Comparison of ENCODE assay signal across 19 cellular contexts in the genomic region with DNA sequence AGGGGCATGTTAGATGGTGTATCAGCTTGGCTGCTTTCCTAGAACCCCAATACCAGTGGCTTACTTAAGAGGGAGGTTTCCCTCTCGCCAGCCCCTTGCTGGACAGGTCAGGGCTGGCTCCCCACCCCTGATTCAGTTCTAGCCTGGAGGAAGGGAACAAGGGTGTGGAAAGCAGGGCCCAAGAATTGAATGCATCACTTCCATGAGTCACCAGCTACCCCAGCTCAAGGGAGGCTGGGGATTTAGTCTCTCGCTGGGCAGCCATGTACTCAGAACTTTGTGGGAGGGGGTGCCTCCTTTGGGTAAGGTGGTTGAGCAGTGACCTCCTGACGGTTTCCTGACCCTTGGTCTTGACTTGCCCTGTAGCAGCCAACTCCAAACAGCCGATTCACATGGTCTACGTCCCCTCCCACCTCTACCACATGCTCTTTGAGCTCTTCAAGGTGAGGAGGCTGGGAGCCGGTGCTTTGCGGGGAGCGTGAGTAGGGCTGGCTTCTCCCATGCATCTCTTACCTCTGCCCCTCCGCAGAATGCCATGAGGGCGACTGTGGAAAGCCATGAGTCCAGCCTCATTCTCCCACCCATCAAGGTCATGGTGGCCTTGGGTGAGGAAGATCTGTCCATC. TPM values are rescaled to one million over a fixed set of nuclear protein-coding genes. Genes with fewer than 3 reads are reported as not detected.
A peak's percentile ranks its signal among the peaks of the same experiment; 100 is the strongest.
DNase-seq lines count a peak whose midpoint lies in the region; ATAC-seq, FAIRE-seq and TF ChIP-seq lines count a peak whose summit lies in the region.
"Had no signal": no experiment of that assay in that cellular context is flagged by ENCODE, and none has a peak within 500 bp of the region (broad histone marks: within the 10 kb centered on the region; RNA-seq: fewer than 3 reads in every experiment).

No MANE protein-coding gene starts in this region.

- H3K27me3 Mint-ChIP-seq in CD8-positive, alpha-beta memory T cell: no peaks in the 10 kb centered on the region
- H3K27me3 Mint-ChIP-seq: activated CD4-positive, alpha-beta memory T cell treated with anti-CD3 and anti-CD28 coated beads, Interleukin-2, amount 10 ng/mL, durations not matched to agents 7 days and 5 days had no signal

- ATAC-seq in GM21367 (IDR thresholded peaks at IDR 0.05; ENCODE audit: unreplicated experiment) (no peak), HG03139 (IDR thresholded peaks at IDR 0.05; ENCODE audit: unreplicated experiment) (no peak)
- ATAC-seq: GM12878, mucosa of descending colon had no signal

- H3K4me1 ChIP-seq in CD8-positive, alpha-beta memory T cell (ENCODE audit: insufficient read depth, low read length): no peaks in the 10 kb centered on the region
- H3K4me1 ChIP-seq: BLaER1 had no signal

- H3K27ac Mint-ChIP-seq in CD8-positive, alpha-beta memory T cell: no peak overlapping the region
- H3K27ac Mint-ChIP-seq: activated CD4-positive, alpha-beta memory T cell treated with anti-CD3 and anti-CD28 coated beads, Interleukin-2, amount 10 ng/mL, durations not matched to agents 7 days and 5 days had no signal

- H3K4me1 Mint-ChIP-seq in CD8-positive, alpha-beta memory T cell: no peaks in the 10 kb centered on the region
- H3K4me1 Mint-ChIP-seq: activated CD4-positive, alpha-beta memory T cell treated with anti-CD3 and anti-CD28 coated beads, Interleukin-2, amount 10 ng/mL, durations not matched to agents 7 days and 5 days had no signal

- CTCF ChIA-PET in CD8-positive, alpha-beta memory T cell (lab: Charles Lee): interaction anchor here (0.9 to 1.6 kb wide), 5 partner anchors 8 to 31 kb away, joined by 3 to 5 read pairs (median 3); no protein-coding TSS in a partner anchor

- peaks cover 1% of the 10 kb centered on the region for H3K36me3 ChIP-seq in bronchial epithelial cell (ENCODE audit: control insufficient read depth, insufficient read depth, low read length)
- H3K36me3 ChIP-seq in CD8-positive, alpha-beta memory T cell (ENCODE audit: insufficient read depth, low read length): no peaks in the 10 kb centered on the region

- DNase-seq in AG08396 (ENCODE audit: low spot score) (peak; percentile 80), HS-27A (ENCODE audit: low read depth) (peak; percentile 31), bronchial epithelial cell (ENCODE audit: low read depth) (peak; percentile 95), hepatic stellate cell (ENCODE audit: low spot score) (peak; percentile 76), Kasumi-1 (lab: John Stamatoyannopoulos, UW) (no peak)
- no peak for DNase-seq in CD8-positive, alpha-beta memory T cell
- DNase-seq: activated CD4-positive, alpha-beta memory T cell treated with anti-CD3 and anti-CD28 coated beads, Interleukin-2, amount 10 ng/mL, durations not matched to agents 7 days and 5 days; DMS79 treated with DMSO at 0.1 percent for 48 hours; effector CD4-positive, alpha-beta T cell; mucosa of descending colon; MV-4-11; NCI-H2107 had no signal

- H3K36me3 Mint-ChIP-seq in CD8-positive, alpha-beta memory T cell: peaks cover 0 to 61% (median 3%) of the 10 kb centered on the region in 3 donors

- no peaks in the 10 kb centered on the region for H3K9me3 ChIP-seq in CD8-positive, alpha-beta memory T cell (ENCODE audit: low read length)
- H3K9me3 ChIP-seq: BLaER1, mucosa of descending colon had no signal

- H3K9me3 Mint-ChIP-seq in CD8-positive, alpha-beta memory T cell: no peaks in the 10 kb centered on the region
- H3K9me3 Mint-ChIP-seq: activated CD4-positive, alpha-beta memory T cell treated with anti-CD3 and anti-CD28 coated beads, Interleukin-2, amount 10 ng/mL, durations not matched to agents 7 days and 5 days had no signal

- no peak overlapping the region for H3K27ac ChIP-seq in CD8-positive, alpha-beta memory T cell (ENCODE audit: low read depth, low read length)
- H3K27ac ChIP-seq: BLaER1 had no signal

- no peak overlapping the region for H3K4me3 Mint-ChIP-seq in CD8-positive, alpha-beta memory T cell
- H3K4me3 Mint-ChIP-seq: activated CD4-positive, alpha-beta memory T cell treated with anti-CD3 and anti-CD28 coated beads, Interleukin-2, amount 10 ng/mL, durations not matched to agents 7 days and 5 days had no signal

- TF ChIP-seq CTCF in bronchial epithelial cell (IDR thresholded peaks at IDR 0.05; ENCODE audit: insufficient read depth, low read length, severe bottlenecking): no peak

- peak; percentile 94 for FAIRE-seq in bronchial epithelial cell (lab: Jason Lieb, UNC)
- FAIRE-seq: GM12878, islet of Langerhans had no signal

- no peaks in the 10 kb centered on the region for H3K27me3 ChIP-seq in bronchial epithelial cell (ENCODE audit: control insufficient read depth, insufficient read depth, low read length)
- no peaks in the 10 kb centered on the region for H3K27me3 ChIP-seq in CD8-positive, alpha-beta memory T cell (ENCODE audit: insufficient read depth, low read length, poor library complexity, severe bottlenecking)
- H3K27me3 ChIP-seq: BLaER1 had no signal

- POLR2A ChIA-PET in CD8-positive, alpha-beta memory T cell (lab: Charles Lee): no interaction called here

- H3K4me3 ChIP-seq in bronchial epithelial cell (ENCODE audit: low read depth, low read length): no peak overlapping the region
- H3K4me3 ChIP-seq in CD8-positive, alpha-beta memory T cell (ENCODE audit: low read length): no peak overlapping the region
- H3K4me3 ChIP-seq: BLaER1, GM12878, mucosa of descending colon had no signal

RNA-seq across cellular contexts. Expression of gene PDK2, which starts 12.8 kb away (rescaled TPM):
- 0.79 and 3.5 TPM in 2 replicates for total RNA-seq in bronchial epithelial cell
- total RNA-seq in CD8-positive, alpha-beta memory T cell: 10 to 100 TPM; 19.5 to 22.4 TPM
- 41.2 TPM for polyA plus RNA-seq in CD8-positive, alpha-beta memory T cell

RNA-seq across cellular contexts. Expression of gene SAMD14, which starts 22.1 kb away (rescaled TPM):
- total RNA-seq in bronchial epithelial cell: under 0.01 and 0.26 TPM in 2 replicates
- 1 to 10 TPM in 1 of 2 experiments, under 1 TPM in 1; 0.92 to 1.3 TPM for total RNA-seq in CD8-positive, alpha-beta memory T cell
- not detected for polyA plus RNA-seq in CD8-positive, alpha-beta memory T cell

RNA-seq across cellular contexts. Expression of gene PPP1R9B, which starts 42.6 kb away (rescaled TPM):
- 16.6 and 17.4 TPM in 2 replicates for total RNA-seq in bronchial epithelial cell
- 10 to 100 TPM; 86.9 to 89.0 TPM for total RNA-seq in CD8-positive, alpha-beta memory T cell
- 1.7 TPM for polyA plus RNA-seq in CD8-positive, alpha-beta memory T cell

RNA-seq across cellular contexts. Expression of gene ITGA3, which starts 52.0 kb away (rescaled TPM):
- total RNA-seq in bronchial epithelial cell: 413 and 633 TPM in 2 replicates
- total RNA-seq in CD8-positive, alpha-beta memory T cell: 10 to 100 TPM; 11.8 to 12.5 TPM
- 2.7 TPM for polyA plus RNA-seq in CD8-positive, alpha-beta memory T cell

RNA-seq across cellular contexts. Expression of gene SGCA, which starts 57.9 kb away (rescaled TPM):
- total RNA-seq in bronchial epithelial cell: 0.13 TPM in 1 of 2 replicates, not detected in the other
- total RNA-seq in CD8-positive, alpha-beta memory T cell: under 1 TPM in 1 of 2 experiments, not detected in 1; 0.31 TPM
- polyA plus RNA-seq in CD8-positive, alpha-beta memory T cell: not detected
- total RNA-seq: HT-29, SK-MEL-5 had no signal

Comparison
In these comparisons a context has a peak if more than half of its experiments do, and no peak if none do; other contexts are left out.
1. DNase-seq: peak in AG08396 (single experiment), HS-27A (single experiment), bronchial epithelial cell (single experiment) and hepatic stellate cell (single experiment); none in Kasumi-1 (0 of 2) and CD8-positive, alpha-beta memory T cell (0 of 5).